In genomic region chr18:73509460-73509859, GRCh38 we compare ENCODE assay signal across 19 cellular contexts.
"Had no signal": no experiment of that assay in that cellular context is flagged by ENCODE, and none has a peak within 500 bp of the region (broad histone marks: within the 10 kb centered on the region; RNA-seq: fewer than 3 reads in every experiment).

No MANE protein-coding gene starts in this region.

- H3K36me3 ChIP-seq: esophagus squamous epithelium, transverse colon, vagina had no signal

- H3K27ac ChIP-seq: esophagus squamous epithelium, transverse colon, vagina had no signal

- DNase-seq: activated CD4-positive, alpha-beta T cell treated with anti-CD3 and anti-CD28 coated beads, Interleukin-2, amount 10 ng/mL, durations not matched to agents 24 days and 14 days; activated CD4-positive, CD25-positive, alpha-beta regulatory T cell; activated CD8-positive, alpha-beta T cell treated with anti-CD3 and anti-CD28 coated beads for 36 hours; activated naive CD4-positive, alpha-beta T cell treated with anti-CD3 and anti-CD28 coated beads for 36 hours; activated T-cell treated with anti-CD3 and anti-CD28 coated beads, Interleukin-2, amount 50 U/mL, for 24 hours; anterior cingulate cortex; dermis blood vessel endothelial cell; effector memory CD8-positive, alpha-beta T cell; esophagus squamous epithelium; left ventricle myocardium superior; nephron progenitor cell; occipital lobe; retina; stimulated activated CD4-positive, alpha-beta T cell treated with anti-CD3 and anti-CD28 coated beads, Interleukin-12 subunit alpha, Interleukin-12 subunit beta, amount 100 ng/mL, for 4 hours; stimulated activated CD4-positive, alpha-beta T cell treated with anti-CD3 and anti-CD28 coated beads, Interleukin-1b, Interleukin-23, amount 100 ng/mL, for 48 hours; T-helper 1 cell; T1000; transverse colon had no signal

- H3K9me3 ChIP-seq: transverse colon, vagina had no signal

- H3K27me3 ChIP-seq: esophagus squamous epithelium, transverse colon, vagina had no signal

- H3K4me3 ChIP-seq: esophagus squamous epithelium, transverse colon, vagina had no signal

- H3K4me1 ChIP-seq: esophagus squamous epithelium, transverse colon, vagina had no signal
